26 cellular contexts compared by ENCODE assay signal in genomic region chr11:76496174-76496573, GRCh38. TPM values are rescaled to one million over a fixed set of nuclear protein-coding genes. Genes with fewer than 3 reads are reported as not detected.
DNase-seq lines count a peak whose midpoint lies in the region; ATAC-seq and TF ChIP-seq lines count a peak whose summit lies in the region.
"Had no signal": no experiment of that assay in that cellular context is flagged by ENCODE, and none has a peak within 500 bp of the region (broad histone marks: within the 10 kb centered on the region; RNA-seq: fewer than 3 reads in every experiment).

No MANE protein-coding gene starts in this region.

- no peaks in the 10 kb centered on the region for H3K27me3 Mint-ChIP-seq in activated CD8-positive, alpha-beta T cell treated with anti-CD3 and anti-CD28 coated beads for 36 hours
- no peaks in the 10 kb centered on the region for H3K27me3 Mint-ChIP-seq in activated CD8-positive, alpha-beta T cell treated with anti-CD3 and anti-CD28 coated beads, Interleukin-2, amount 10 ng/mL, durations not matched to agents 7 days and 5 days (ENCODE audit: low read depth)
- H3K27me3 Mint-ChIP-seq in CD4-positive, alpha-beta T cell, result no peaks in the 10 kb centered on the region
- H3K27me3 Mint-ChIP-seq in effector memory CD8-positive, alpha-beta T cell, result no peaks in the 10 kb centered on the region

- CTCF ChIA-PET in activated CD8-positive, alpha-beta T cell treated with anti-CD3 and anti-CD28 coated beads for 36 hours (lab: Charles Lee), result no interaction called here
- CTCF ChIA-PET in activated CD8-positive, alpha-beta T cell treated with anti-CD3 and anti-CD28 coated beads, Interleukin-2, amount 10 ng/mL, durations not matched to agents 7 days and 5 days (lab: Charles Lee), result no interaction called here
- CTCF ChIA-PET in CD4-positive, alpha-beta T cell (lab: Charles Lee), result no interaction called here
- CTCF ChIA-PET in HEK293 (lab: Yijun Ruan, JAX), result interaction anchor here (0.7 kb wide), 1 partner anchor 184 kb away, joined by 3 read pairs; no protein-coding TSS in a partner anchor

- POLR2A ChIA-PET in activated CD8-positive, alpha-beta T cell treated with anti-CD3 and anti-CD28 coated beads for 36 hours (lab: Charles Lee), result no interaction called here
- POLR2A ChIA-PET in activated CD8-positive, alpha-beta T cell treated with anti-CD3 and anti-CD28 coated beads, Interleukin-2, amount 10 ng/mL, durations not matched to agents 7 days and 5 days (lab: Charles Lee), result no interaction called here
- POLR2A ChIA-PET in CD4-positive, alpha-beta T cell (lab: Charles Lee), result no interaction called here
- POLR2A ChIA-PET in HEK293 (lab: Yijun Ruan, JAX), result no interaction called here

- H3K9me3 ChIP-seq in CD4-positive, alpha-beta T cell (ENCODE audit: control insufficient read depth, low read length), result peaks cover 3% of the 10 kb centered on the region
- H3K9me3 ChIP-seq in HEK293 (ENCODE audit: control insufficient read depth, insufficient read depth, low read depth, low read length), result no peaks in the 10 kb centered on the region

- no peak for TF ChIP-seq CTCF in activated CD8-positive, alpha-beta T cell treated with anti-CD3 and anti-CD28 coated beads for 36 hours (IDR thresholded peaks at IDR 0.05)
- TF ChIP-seq CTCF in CD4-positive, alpha-beta T cell (IDR thresholded peaks at IDR 0.05), result no peak
- TF ChIP-seq CTCF in HEK293 (tag by site-specific recombination; IDR thresholded peaks at IDR 0.05), result no peak

- intact Hi-C loops in activated CD8-positive, alpha-beta T cell treated with anti-CD3 and anti-CD28 coated beads for 36 hours (cut with micrococcal nuclease), result no loop called here
- intact Hi-C loops in CD4-positive, alpha-beta T cell (cut with DNase I, micrococcal nuclease), result no loop called here

- H3K4me1 Mint-ChIP-seq in activated CD8-positive, alpha-beta T cell treated with anti-CD3 and anti-CD28 coated beads for 36 hours (ENCODE audit: low read depth), result peaks cover 14% of the 10 kb centered on the region
- peaks cover 13% of the 10 kb centered on the region for H3K4me1 Mint-ChIP-seq in activated CD8-positive, alpha-beta T cell treated with anti-CD3 and anti-CD28 coated beads, Interleukin-2, amount 10 ng/mL, durations not matched to agents 7 days and 5 days (ENCODE audit: low read depth)
- no peaks in the 10 kb centered on the region for H3K4me1 Mint-ChIP-seq in CD4-positive, alpha-beta T cell (ENCODE audit: low read depth)
- H3K4me1 Mint-ChIP-seq in effector memory CD8-positive, alpha-beta T cell (ENCODE audit: low read depth in 2 of 2), result peaks cover 18 to 25% of the 10 kb centered on the region in 2 donors
- H3K4me1 Mint-ChIP-seq: GM23338, H9 had no signal

- no peak for ATAC-seq in activated CD8-positive, alpha-beta T cell treated with anti-CD3 and anti-CD28 coated beads for 36 hours
- ATAC-seq in activated CD8-positive, alpha-beta T cell treated with anti-CD3 and anti-CD28 coated beads, Interleukin-2, amount 10 ng/mL, durations not matched to agents 7 days and 5 days, result no peak
- no peak for ATAC-seq in CD4-positive, alpha-beta T cell (ENCODE audit: poor library complexity)
- no peak for ATAC-seq in effector memory CD8-positive, alpha-beta T cell (replicated peaks)
- ATAC-seq: GM12878, GM23338, PC-3 had no signal

- peaks cover 34% of the 10 kb centered on the region for H3K36me3 Mint-ChIP-seq in activated CD8-positive, alpha-beta T cell treated with anti-CD3 and anti-CD28 coated beads for 36 hours (ENCODE audit: low read depth)
- peaks cover 34% of the 10 kb centered on the region for H3K36me3 Mint-ChIP-seq in activated CD8-positive, alpha-beta T cell treated with anti-CD3 and anti-CD28 coated beads, Interleukin-2, amount 10 ng/mL, durations not matched to agents 7 days and 5 days (ENCODE audit: low read depth)
- H3K36me3 Mint-ChIP-seq in CD4-positive, alpha-beta T cell (ENCODE audit: low read depth), result peaks cover 68% of the 10 kb centered on the region
- peaks cover 15% of the 10 kb centered on the region for H3K36me3 Mint-ChIP-seq in effector memory CD8-positive, alpha-beta T cell (ENCODE audit: insufficient read depth)

- H3K36me3 ChIP-seq in HEK293 (ENCODE audit: control insufficient read depth in 2 of 2, insufficient read depth in 1 of 2, low read length in 2 of 2), result peaks cover 0 to 34% of the 10 kb centered on the region in 2 experiments

- H3K4me1 ChIP-seq in HEK293 (ENCODE audit: control insufficient read depth, insufficient read depth, low read length), result no peaks in the 10 kb centered on the region
- H3K4me1 ChIP-seq: Caco-2, SJCRH30 had no signal

- no peak overlapping the region for H3K4me3 Mint-ChIP-seq in activated CD8-positive, alpha-beta T cell treated with anti-CD3 and anti-CD28 coated beads for 36 hours
- no peak overlapping the region for H3K4me3 Mint-ChIP-seq in activated CD8-positive, alpha-beta T cell treated with anti-CD3 and anti-CD28 coated beads, Interleukin-2, amount 10 ng/mL, durations not matched to agents 7 days and 5 days
- no peak overlapping the region for H3K4me3 Mint-ChIP-seq in CD4-positive, alpha-beta T cell
- H3K4me3 Mint-ChIP-seq in effector memory CD8-positive, alpha-beta T cell, result peak overlapping the region in 1 of 2 donors; percentile 9
- H3K4me3 Mint-ChIP-seq: GM23338, H9, HFFc6 had no signal

- H3K9me3 Mint-ChIP-seq in activated CD8-positive, alpha-beta T cell treated with anti-CD3 and anti-CD28 coated beads for 36 hours, result peaks cover 2% of the 10 kb centered on the region
- peaks cover 4% of the 10 kb centered on the region for H3K9me3 Mint-ChIP-seq in activated CD8-positive, alpha-beta T cell treated with anti-CD3 and anti-CD28 coated beads, Interleukin-2, amount 10 ng/mL, durations not matched to agents 7 days and 5 days (ENCODE audit: insufficient read depth)
- H3K9me3 Mint-ChIP-seq in CD4-positive, alpha-beta T cell, result no peaks in the 10 kb centered on the region
- H3K9me3 Mint-ChIP-seq in effector memory CD8-positive, alpha-beta T cell, result no peaks in the 10 kb centered on the region

- H3K27ac ChIP-seq in CD4-positive, alpha-beta T cell (ENCODE audit: low read depth, low read length), result no peak overlapping the region
- no peak overlapping the region for H3K27ac ChIP-seq in HEK293 (ENCODE audit: extremely low read depth, low read depth, low read length)
- H3K27ac ChIP-seq: SJCRH30 had no signal

- H3K27ac Mint-ChIP-seq in activated CD8-positive, alpha-beta T cell treated with anti-CD3 and anti-CD28 coated beads for 36 hours, result peak overlapping the region; percentile 61
- no peak overlapping the region for H3K27ac Mint-ChIP-seq in activated CD8-positive, alpha-beta T cell treated with anti-CD3 and anti-CD28 coated beads, Interleukin-2, amount 10 ng/mL, durations not matched to agents 7 days and 5 days
- H3K27ac Mint-ChIP-seq in CD4-positive, alpha-beta T cell, result peak overlapping the region; percentile 9
- peak overlapping the region; percentile 56 to 100 for H3K27ac Mint-ChIP-seq in effector memory CD8-positive, alpha-beta T cell
- H3K27ac Mint-ChIP-seq: GM23338, HFFc6 had no signal

- no peak overlapping the region for H3K4me3 ChIP-seq in HEK293 (ENCODE audit: low read depth, low read length)
- H3K4me3 ChIP-seq: GM12878, GM23338, SJCRH30 had no signal

- no peak for DNase-seq in activated CD8-positive, alpha-beta T cell treated with anti-CD3 and anti-CD28 coated beads for 36 hours
- DNase-seq in activated CD8-positive, alpha-beta T cell treated with anti-CD3 and anti-CD28 coated beads, Interleukin-2, amount 10 ng/mL, durations not matched to agents 7 days and 5 days, result no peak
- DNase-seq in CD4-positive, alpha-beta T cell, result no peak
- DNase-seq in effector memory CD8-positive, alpha-beta T cell, result no peak
- DNase-seq in amygdala (lab: John Stamatoyannopoulos, UW) (no peak), OCI-M1 (lab: John Stamatoyannopoulos, UW) (no peak)
- DNase-seq: Caco-2, DMS79, EL, GDM1, H9, HFFc6, KBM-7, MV-4-11, NCI-H1105, NCI-H1436 treated with DMSO at 0.1 percent for 48 hours, NCI-H1930, NCI-H2107, NCI-H446, NCI-H524 treated with DMSO at 0.1 percent for 48 hours, NCI-H774, PC-3, SJCRH30 had no signal

- no peaks in the 10 kb centered on the region for H3K27me3 ChIP-seq in CD4-positive, alpha-beta T cell (ENCODE audit: control insufficient read depth, insufficient read depth, low read length)
- H3K27me3 ChIP-seq: SJCRH30 had no signal

TF ChIP-seq in HEK293, 187 proteins besides CTCF, POLR2A, EP300 and RAD21:
- peak; percentile 54; the same call in 1 of the 2 replicates for TF ChIP-seq SCRT1 (tag by site-specific recombination; IDR thresholded peaks at IDR 0.05; ENCODE audit: borderline replicate concordance)
- TF ChIP-seq ZNF174 (tag by site-specific recombination; IDR thresholded peaks at IDR 0.05), result no peak
- TF ChIP-seq SCRT2 (tag by site-specific recombination; IDR thresholded peaks at IDR 0.05), result peak; percentile 91

RNA-seq across cellular contexts. Expression of gene EMSY, which starts 51.4 kb away (rescaled TPM):
- total RNA-seq in activated CD8-positive, alpha-beta T cell treated with anti-CD3 and anti-CD28 coated beads for 36 hours, result 10 to 100 TPM; 29.0 to 31.4 TPM
- total RNA-seq in activated CD8-positive, alpha-beta T cell treated with anti-CD3 and anti-CD28 coated beads, Interleukin-2, amount 10 ng/mL, durations not matched to agents 7 days and 5 days, result 10 to 100 TPM; 30.1 to 32.2 TPM
- 10 to 100 TPM; 20.9 to 21.8 TPM for total RNA-seq in CD4-positive, alpha-beta T cell
